ENCODE assay signal across 12 cellular contexts in the genomic region with DNA sequence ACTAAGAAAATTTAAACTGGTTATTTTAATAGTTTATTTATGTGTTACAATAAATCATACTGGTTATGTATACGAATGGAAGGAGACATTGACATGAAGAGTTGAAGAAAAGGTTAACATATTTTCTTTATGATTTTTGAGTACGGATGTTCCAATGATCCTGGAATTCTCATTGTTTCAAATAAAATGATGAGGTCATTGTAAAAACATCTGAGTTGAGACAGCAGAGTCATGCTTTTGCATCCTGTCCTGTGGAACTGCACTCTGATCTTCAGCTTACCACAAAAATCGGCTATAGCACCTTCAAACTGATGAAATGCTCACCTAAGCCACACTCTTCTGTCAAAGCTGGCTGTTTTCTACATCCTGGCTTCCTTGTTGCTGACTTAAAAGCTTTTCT.
A peak's percentile ranks its signal among the peaks of the same experiment; 100 is the strongest.
DNase-seq lines count a peak whose midpoint lies in the region; ATAC-seq and TF ChIP-seq lines count a peak whose summit lies in the region.
"Had no signal": no experiment of that assay in that cellular context is flagged by ENCODE, and none has a peak within 500 bp of the region (broad histone marks: within the 10 kb centered on the region; RNA-seq: fewer than 3 reads in every experiment).

No MANE protein-coding gene starts in this region.

- peak; percentile 87 for DNase-seq in HS-5 (ENCODE audit: low read depth)
- peak; percentile 73 for DNase-seq in amniotic epithelial cell (ENCODE audit: low read depth)
- peak; percentile 83 to 89 for DNase-seq in foreskin keratinocyte
- peak; percentile 44 for DNase-seq in smooth muscle cell of the brain vasculature (ENCODE audit: low read depth, low spot score)
- DNase-seq in omental fat pad (ENCODE audit: low spot score): no peak
- DNase-seq: activated CD4-positive, alpha-beta T cell treated with anti-CD3 and anti-CD28 coated beads for 36 hours; MV-4-11 had no signal

- TF ChIP-seq CTCF in foreskin keratinocyte (conservative IDR thresholded peaks at IDR 0.05): no peak
- no peak for TF ChIP-seq CTCF in omental fat pad (IDR thresholded peaks at IDR 0.05)

- H3K4me1 ChIP-seq in foreskin keratinocyte: peaks cover 52% of the 10 kb centered on the region

- peak overlapping the region; percentile 16 for H3K27ac ChIP-seq in foreskin keratinocyte
- H3K27ac ChIP-seq: hepatocyte had no signal

- ATAC-seq in foreskin keratinocyte: peak; percentile 66
- ATAC-seq in GM19452 (IDR thresholded peaks at IDR 0.05; ENCODE audit: unreplicated experiment): no peak
- no peak for ATAC-seq in GM18861 (IDR thresholded peaks at IDR 0.05; ENCODE audit: unreplicated experiment)
- no peak for ATAC-seq in GM21423 (IDR thresholded peaks at IDR 0.05; ENCODE audit: unreplicated experiment)
- no peak for ATAC-seq in omental fat pad (ENCODE audit: low FRiP score)
- ATAC-seq: activated CD4-positive, alpha-beta T cell treated with anti-CD3 and anti-CD28 coated beads for 36 hours; activated T-helper 17 cell treated with anti-CD3 and anti-CD28 coated beads, Interleukin-2, amount 50 U/mL, for 72 hours had no signal

- H3K27me3 ChIP-seq in foreskin keratinocyte: no peaks in the 10 kb centered on the region
- H3K27me3 ChIP-seq: hepatocyte had no signal
